In genomic region chr10:22250897-22251605, GRCh38 we compare ENCODE assay signal across 8 cellular contexts. TPM values are rescaled to one million over a fixed set of nuclear protein-coding genes. Genes with fewer than 3 reads are reported as not detected.
DNase-seq lines count a peak whose midpoint lies in the region; ATAC-seq and TF ChIP-seq lines count a peak whose summit lies in the region.

No MANE protein-coding gene starts in this region.

- no peaks in the 10 kb centered on the region for H3K27me3 ChIP-seq in right atrium auricular region

- no peaks in the 10 kb centered on the region for H3K36me3 ChIP-seq in right atrium auricular region

- POLR2A ChIA-PET in activated CD4-positive, alpha-beta memory T cell treated with anti-CD3 and anti-CD28 coated beads for 36 hours (lab: Charles Lee): no interaction called here

- DNase-seq in right atrium auricular region (ENCODE audit: low spot score) (no peak), left ventricle myocardium superior (no peak), globus pallidus (ENCODE audit: low spot score) (peak; percentile 59), NCI-H446 (lab: John Stamatoyannopoulos, UW) (no peak), iPS-NIHi7 (ENCODE audit: extremely low spot score) (no peak)
- DNase-seq in activated CD4-positive, alpha-beta memory T cell treated with anti-CD3 and anti-CD28 coated beads for 36 hours: no peak

- intact Hi-C loops in left ventricle myocardium superior (cut with micrococcal nuclease): loop anchor here (5.0 kb wide), 1 partner anchor 66 kb away; the partner anchor contains the start of gene COMMD3
- intact Hi-C loops in activated CD4-positive, alpha-beta memory T cell treated with anti-CD3 and anti-CD28 coated beads for 36 hours (cut with micrococcal nuclease): loop anchor here (1.0 to 10.0 kb wide), 3 partner anchors 22 to 720 kb away; no protein-coding TSS in a partner anchor

- H3K9me3 Mint-ChIP-seq in activated CD4-positive, alpha-beta memory T cell treated with anti-CD3 and anti-CD28 coated beads for 36 hours: no peaks in the 10 kb centered on the region

- no peaks in the 10 kb centered on the region for H3K9me3 ChIP-seq in right atrium auricular region

- H3K4me3 ChIP-seq in right atrium auricular region (peak overlapping the region; percentile 72 to 75), skin epidermis (peak overlapping the region; percentile 56 to 78 (median 72))

- H3K4me3 Mint-ChIP-seq in activated CD4-positive, alpha-beta memory T cell treated with anti-CD3 and anti-CD28 coated beads for 36 hours: peak overlapping the region; percentile 83

- TF ChIP-seq CTCF in right atrium auricular region (IDR thresholded peaks at IDR 0.05): no peak

- H3K4me1 ChIP-seq in right atrium auricular region: no peaks in the 10 kb centered on the region

- ATAC-seq in left ventricle myocardium superior: no peak
- no peak for ATAC-seq in HG03025 (IDR thresholded peaks at IDR 0.05; ENCODE audit: low FRiP score, unreplicated experiment)

- H3K4me1 Mint-ChIP-seq in activated CD4-positive, alpha-beta memory T cell treated with anti-CD3 and anti-CD28 coated beads for 36 hours (ENCODE audit: low read depth): peaks cover 48% of the 10 kb centered on the region

- CTCF ChIA-PET in activated CD4-positive, alpha-beta memory T cell treated with anti-CD3 and anti-CD28 coated beads for 36 hours (lab: Charles Lee): no interaction called here

- peaks cover 3% of the 10 kb centered on the region for H3K27me3 Mint-ChIP-seq in activated CD4-positive, alpha-beta memory T cell treated with anti-CD3 and anti-CD28 coated beads for 36 hours

- H3K27ac ChIP-seq in right atrium auricular region (peak overlapping the region; percentile 97 to 99), skin epidermis (peak overlapping the region; percentile 89 to 99 (median 96))

- H3K27ac Mint-ChIP-seq in activated CD4-positive, alpha-beta memory T cell treated with anti-CD3 and anti-CD28 coated beads for 36 hours: peak overlapping the region; percentile 97

- H3K36me3 Mint-ChIP-seq in activated CD4-positive, alpha-beta memory T cell treated with anti-CD3 and anti-CD28 coated beads for 36 hours: peaks cover 8% of the 10 kb centered on the region

RNA-seq across cellular contexts. Expression of gene EBLN1, which starts 33.2 kb away (rescaled TPM):
- not detected for total RNA-seq in right atrium auricular region
- total RNA-seq in left ventricle myocardium superior: not detected
- total RNA-seq in activated CD4-positive, alpha-beta memory T cell treated with anti-CD3 and anti-CD28 coated beads for 36 hours: not detected
